Comparison of ENCODE assay signal across 19 cellular contexts in the genomic region with DNA sequence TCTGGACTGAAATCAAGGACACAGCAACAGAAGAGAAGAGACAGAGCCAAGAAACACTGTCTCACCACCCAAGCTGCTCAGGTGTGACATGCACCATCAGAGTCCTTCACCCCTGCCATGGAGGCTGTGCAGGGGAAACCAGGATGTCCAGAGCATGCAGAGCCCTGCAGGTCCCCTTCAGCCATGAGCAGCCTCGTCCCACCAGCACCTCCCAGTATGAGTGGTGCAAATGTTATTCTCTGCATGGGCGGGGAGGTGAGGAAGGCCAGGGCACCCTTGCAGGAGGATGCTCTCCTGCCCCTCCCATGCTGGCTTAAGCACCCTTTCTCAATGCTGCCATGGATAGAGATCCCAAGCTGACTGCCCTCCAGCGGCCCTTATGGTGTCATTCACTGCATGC.
"Had no signal": no experiment of that assay in that cellular context is flagged by ENCODE, and none has a peak within 500 bp of the region (broad histone marks: within the 10 kb centered on the region; RNA-seq: fewer than 3 reads in every experiment).

No MANE protein-coding gene starts in this region.

- FAIRE-seq: endothelial cell of umbilical vein, frontal cortex, small intestine had no signal

- H3K4me3 Mint-ChIP-seq: endodermal cell; naive thymus-derived CD4-positive, alpha-beta T cell; nephron progenitor cell had no signal

- H3K36me3 ChIP-seq: colonic mucosa, heart left ventricle, ovary, right atrium auricular region, uterus had no signal

- H3K27me3 ChIP-seq: colonic mucosa, heart left ventricle, ovary, right atrium auricular region, uterus had no signal

- H3K9me3 ChIP-seq: colonic mucosa, heart left ventricle, ovary, right atrium auricular region, uterus had no signal

- H3K4me1 ChIP-seq: colonic mucosa, right atrium auricular region, uterus had no signal

- H3K27ac ChIP-seq: colonic mucosa, heart left ventricle, ovary, right atrium auricular region, uterus had no signal

- H3K27ac Mint-ChIP-seq: endodermal cell; naive thymus-derived CD4-positive, alpha-beta T cell; nephron progenitor cell had no signal

- DNase-seq: colonic mucosa; effector CD4-positive, alpha-beta T cell; endodermal cell; erythroblast; heart left ventricle; hippocampal formation; kidney glomerular epithelial cell; mammary epithelial cell; naive thymus-derived CD4-positive, alpha-beta T cell; nephron progenitor cell; ovary; small intestine; stimulated activated CD4-positive, alpha-beta T cell treated with anti-CD3 and anti-CD28 coated beads, Interleukin-2, amount 100 ng/mL, for 48 hours; stimulated activated naive CD4-positive, alpha-beta T cell treated with Interleukin-2 at 50 U/mL for 16 hours; trophoblast cell; uterus had no signal

- H3K4me3 ChIP-seq: colonic mucosa, heart left ventricle, ovary, right atrium auricular region, uterus had no signal
